In the genomic region with DNA sequence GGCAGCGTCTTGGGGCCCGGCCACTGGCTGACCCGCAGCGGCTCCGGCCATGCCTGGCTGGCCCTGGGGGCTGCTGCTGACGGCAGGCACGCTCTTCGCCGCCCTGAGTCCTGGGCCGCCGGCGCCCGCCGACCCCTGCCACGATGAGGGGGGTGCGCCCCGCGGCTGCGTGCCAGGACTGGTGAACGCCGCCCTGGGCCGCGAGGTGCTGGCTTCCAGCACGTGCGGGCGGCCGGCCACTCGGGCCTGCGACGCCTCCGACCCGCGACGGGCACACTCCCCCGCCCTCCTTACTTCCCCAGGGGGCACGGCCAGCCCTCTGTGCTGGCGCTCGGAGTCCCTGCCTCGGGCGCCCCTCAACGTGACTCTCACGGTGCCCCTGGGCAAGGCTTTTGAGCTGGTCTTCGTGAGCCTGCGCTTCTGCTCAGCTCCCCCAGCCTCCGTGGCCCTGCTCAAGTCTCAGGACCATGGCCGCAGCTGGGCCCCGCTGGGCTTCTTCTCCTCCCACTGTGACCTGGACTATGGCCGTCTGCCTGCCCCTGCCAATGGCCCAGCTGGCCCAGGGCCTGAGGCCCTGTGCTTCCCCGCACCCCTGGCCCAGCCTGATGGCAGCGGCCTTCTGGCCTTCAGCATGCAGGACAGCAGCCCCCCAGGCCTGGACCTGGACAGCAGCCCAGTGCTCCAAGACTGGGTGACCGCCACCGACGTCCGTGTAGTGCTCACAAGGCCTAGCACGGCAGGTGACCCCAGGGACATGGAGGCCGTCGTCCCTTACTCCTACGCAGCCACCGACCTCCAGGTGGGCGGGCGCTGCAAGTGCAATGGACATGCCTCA, we compare ENCODE assay signal across 11 cellular contexts. TPM values are rescaled to one million over a fixed set of nuclear protein-coding genes. Genes with fewer than 3 reads are reported as not detected.
DNase-seq lines count a peak whose midpoint lies in the region; ATAC-seq, FAIRE-seq and TF ChIP-seq lines count a peak whose summit lies in the region.
"Had no signal": no experiment of that assay in that cellular context is flagged by ENCODE, and none has a peak within 500 bp of the region (broad histone marks: within the 10 kb centered on the region; RNA-seq: fewer than 3 reads in every experiment).

No MANE protein-coding gene starts in this region.

- no peak overlapping the region for H2AFZ ChIP-seq in K562 (ENCODE audit: low read depth, low read length)

- no peak for ATAC-seq in K562

- no peak overlapping the region for H3K4me2 ChIP-seq in K562 (ENCODE audit: insufficient read depth, low read length)

- no peak for TF ChIP-seq RAD21 in K562 (CRISPR knock-in tag; conservative IDR thresholded peaks at IDR 0.05 in 1 of 2, IDR thresholded peaks at IDR 0.05 in 1 of 2)

- H3K27me3 ChIP-seq in H7 (ENCODE audit: control insufficient read depth, insufficient read depth, low read length) = peaks cover 56% of the 10 kb centered on the region
- no peaks in the 10 kb centered on the region for H3K27me3 ChIP-seq in K562 (ENCODE audit: control insufficient read depth in 2 of 2, insufficient read depth in 2 of 2, low read length in 2 of 2)

- 69% methylated on average over 31 of the region's 61 CpGs for WGBS in K562 (ENCODE audit: insufficient coverage, low coverage, missing lambda C conversion rate)
- 63% methylated on average over 17 to 29 of the region's 61 CpGs for WGBS in lower leg skin, 2 donors

- no peak for FAIRE-seq in K562 (lab: Jason Lieb, UNC)

- POLR2A ChIA-PET in K562 (lab: Yijun Ruan, JAX) = no interaction called here

- H3K4me3 ChIP-seq in H7 (ENCODE audit: insufficient read depth, low read depth, low read length) (peak overlapping the region; percentile 37), K562 (no peak overlapping the region; the same call in 1 of the 2 replicates), lower leg skin (ENCODE audit: low read depth, poor library complexity, severe bottlenecking) (peak overlapping the region; percentile 7)

- no TSS peak for BruUV-seq in K562 (replicated peaks; lab: Mats Ljungman, UMichigan)

- H3K79me2 ChIP-seq in K562 (ENCODE audit: control insufficient read depth, insufficient read depth, low read length) = peaks cover 29% of the 10 kb centered on the region

- TF ChIP-seq POLR2A in K562 (conservative IDR thresholded peaks at IDR 0.05) (no peak), lower leg skin (IDR thresholded peaks at IDR 0.05) (no peak)

- H4K20me1 ChIP-seq in K562 (replicated peaks; ENCODE audit: control insufficient read depth, insufficient read depth, low read length) = peaks cover 2% of the 10 kb centered on the region; the same call in 1 of the 2 replicates

- in situ Hi-C loops in K562 (cut with MboI) = no loop called here

- no peaks in the 10 kb centered on the region for H3K36me3 ChIP-seq in H7 (replicated peaks; ENCODE audit: control insufficient read depth, insufficient read depth, low read length)
- no peaks in the 10 kb centered on the region for H3K36me3 ChIP-seq in K562 (ENCODE audit: control insufficient read depth, insufficient read depth, low read length)
- H3K36me3 ChIP-seq: neutrophil had no signal

- TF ChIP-seq EP300 in K562 (IDR thresholded peaks at IDR 0.05; ENCODE audit: low read length) = no peak

- intact Hi-C loops in K562 (cut with micrococcal nuclease) (no loop called here), lower leg skin (cut with DNase I; ENCODE audit: low total_unique reads) (no loop called here)

- CTCF ChIA-PET in K562 (lab: Yijun Ruan, JAX; ENCODE audit: low intra/inter-chr PET ratio) = no interaction called here

- peak overlapping the region in 1 of 2 experiments; percentile 98; a peak in 3 of 4 replicates for H3K9ac ChIP-seq in K562 (ENCODE audit: insufficient read depth in 1 of 2, low read depth in 2 of 2, low read length in 2 of 2)

- H3K27ac ChIP-seq in 22Rv1 (peak overlapping the region; percentile 95), K562 (ENCODE audit: extremely low read depth, low read depth, low read length) (no peak overlapping the region)
- H3K27ac ChIP-seq: neutrophil had no signal

- TF ChIP-seq CTCF in 22Rv1 (IDR thresholded peaks at IDR 0.05) (no peak), K562 (IDR thresholded peaks at IDR 0.05 in 2 of 3, conservative IDR thresholded peaks at IDR 0.05 in 1 of 3; ENCODE audit: insufficient read depth in 2 of 3, low read depth in 1 of 3, low read length in 3 of 3) (no peak), lower leg skin (IDR thresholded peaks at IDR 0.05) (no peak)

- DNase-seq in H7 (no peak), K562 (ENCODE audit: extremely low read depth in 1 of 4, low spot score in 3 of 4) (no peak), lower leg skin (ENCODE audit: low spot score in 2 of 2) (no peak), NCI-H1105 (lab: John Stamatoyannopoulos, UW) (no peak), DMS153 treated with DMSO at 0.1 percent for 48 hours (lab: John Stamatoyannopoulos, UW; ENCODE audit: unreplicated experiment) (no peak), NCI-H1930 (lab: John Stamatoyannopoulos, UW) (no peak), NCI-H510A (lab: John Stamatoyannopoulos, UW) (no peak)
- DNase-seq: activated CD4-positive, alpha-beta T cell treated with anti-CD3 and anti-CD28 coated beads, Interleukin-2, amount 10 ng/mL, durations not matched to agents 7 days and 5 days; activated naive CD8-positive, alpha-beta T cell treated with anti-CD3 and anti-CD28 coated beads, Interleukin-2, amount 10 ng/mL, durations not matched to agents 7 days and 5 days had no signal

- H3K9me1 ChIP-seq in K562 (ENCODE audit: control insufficient read depth, insufficient read depth, low read length) = no peaks in the 10 kb centered on the region

- H3K4me1 ChIP-seq in K562 (replicated peaks in 1 of 2; ENCODE audit: control insufficient read depth in 2 of 2, insufficient read depth in 2 of 2, low read length in 2 of 2) = peaks cover 18 to 96% of the 10 kb centered on the region in 2 experiments

- H3K9me3 ChIP-seq in K562 (replicated peaks; ENCODE audit: control insufficient read depth, insufficient read depth, low read depth, low read length) = no peaks in the 10 kb centered on the region
- H3K9me3 ChIP-seq: neutrophil had no signal

RNA-seq across cellular contexts. Expression of a gene that starts 0.8 kb away (rescaled TPM):
- total RNA-seq in H7 (2014; rRNA removed; shearing (Covaris generic)) = 0.73 TPM in 1 of 2 replicates, not detected in the other
- 0.42 TPM in 1 of 2 replicates, not detected in the other for total RNA-seq in K562 (2011; cell fraction: chromatin; rRNA removed; ENCODE audit: low replicate concordance)
- 0.13 and 0.17 TPM in 2 replicates for total RNA-seq in K562 (2011; cell fraction: nucleolus; rRNA removed)
- not detected in 2 replicates for total RNA-seq in K562 (2011; cell fraction: nucleoplasm; rRNA removed)
- total RNA-seq in K562 (2014; rRNA removed) (not detected in 2 replicates), K562 (2014; rRNA removed; fragmentation: Illumina TruSeq; extraction: Trizol) (not detected in 2 replicates), K562 (2015; rRNA removed; fragmentation: Illumina TruSeq; extraction: Trizol) (not detected in 2 replicates), K562 (2021) (not detected in 2 replicates), lower leg skin (under 1 TPM in 2 of 4 donors, not detected in 2; 0.45 to 0.95 TPM)
- polyA plus RNA-seq in K562 (2011; rRNA removed) (not detected in 2 replicates), K562 (2014; fragmentation: Illumina TruSeq; extraction: Trizol) (not detected in 2 replicates), K562 (2014; fragmentation: Nextera tagmentation; extraction: Ambion mirVana) (not detected), K562 (2014; rRNA removed) (not detected in 2 replicates)
- polyA plus RNA-seq in K562 (2011; cell fraction: cytosol; rRNA removed) = not detected in 2 replicates
- not detected in 2 replicates for polyA plus RNA-seq in K562 (2011; cell fraction: nucleus; rRNA removed)
- 0.07 and 0.08 TPM in 2 replicates for polyA plus RNA-seq in K562 (2012)
- not detected in 2 replicates for polyA minus RNA-seq in K562 (2011; rRNA and poly(A)+ RNA removed)
- not detected in 2 replicates for polyA minus RNA-seq in K562 (2011; cell fraction: cytosol; rRNA and poly(A)+ RNA removed)
- not detected in 2 replicates for polyA minus RNA-seq in K562 (2011; cell fraction: nucleus; rRNA and poly(A)+ RNA removed)
- total RNA-seq: activated CD4-positive, alpha-beta T cell treated with anti-CD3 and anti-CD28 coated beads, Interleukin-2, amount 10 ng/mL, durations not matched to agents 7 days and 5 days; activated naive CD8-positive, alpha-beta T cell treated with anti-CD3 and anti-CD28 coated beads, Interleukin-2, amount 10 ng/mL, durations not matched to agents 7 days and 5 days had no signal

RNA-seq across cellular contexts. Expression of a gene that starts 3.1 kb away (rescaled TPM):
- total RNA-seq in H7 (2014; rRNA removed; shearing (Covaris generic)) = 12.3 and 13.5 TPM in 2 replicates
- total RNA-seq in K562 (2011; cell fraction: chromatin; rRNA removed; ENCODE audit: low replicate concordance) = 29.2 and 69.3 TPM in 2 replicates
- total RNA-seq in K562 (2011; cell fraction: nucleolus; rRNA removed) = 36.9 and 38.2 TPM in 2 replicates
- 27.0 and 36.9 TPM in 2 replicates for total RNA-seq in K562 (2011; cell fraction: nucleoplasm; rRNA removed)
- total RNA-seq in K562 (2014; rRNA removed) = 7.2 and 13.4 TPM in 2 replicates
- 4.2 and 4.9 TPM in 2 replicates for total RNA-seq in K562 (2014; rRNA removed; fragmentation: Illumina TruSeq; extraction: Trizol)
- total RNA-seq in K562 (2015; rRNA removed; fragmentation: Illumina TruSeq; extraction: Trizol) = 9.1 and 11.2 TPM in 2 replicates
- total RNA-seq in K562 (2021) = 22.6 and 24.3 TPM in 2 replicates
- 5.7 and 9.4 TPM in 2 replicates for polyA plus RNA-seq in K562 (2011; rRNA removed)
- 7.1 and 12.3 TPM in 2 replicates for polyA plus RNA-seq in K562 (2011; cell fraction: cytosol; rRNA removed)
- polyA plus RNA-seq in K562 (2011; cell fraction: nucleus; rRNA removed) = 22.9 and 34.2 TPM in 2 replicates
- polyA plus RNA-seq in K562 (2012) = 8.5 and 9.1 TPM in 2 replicates
- 7.2 and 9.4 TPM in 2 replicates for polyA plus RNA-seq in K562 (2014; fragmentation: Illumina TruSeq; extraction: Trizol)
- polyA plus RNA-seq in K562 (2014; fragmentation: Nextera tagmentation; extraction: Ambion mirVana) = 1 to 10 TPM; 1.7 to 4.2 TPM
- polyA plus RNA-seq in K562 (2014; rRNA removed) = 8.3 and 9.3 TPM in 2 replicates
- polyA minus RNA-seq in K562 (2011; rRNA and poly(A)+ RNA removed) = 6.5 and 9.7 TPM in 2 replicates
- polyA minus RNA-seq in K562 (2011; cell fraction: cytosol; rRNA and poly(A)+ RNA removed) = 13.1 and 14.3 TPM in 2 replicates
- 12.5 and 15.3 TPM in 2 replicates for polyA minus RNA-seq in K562 (2011; cell fraction: nucleus; rRNA and poly(A)+ RNA removed)
- total RNA-seq in lower leg skin = 10 to 100 TPM; 12.1 to 19.1 (median 15.3) TPM

RNA-seq across cellular contexts. Expression of a gene that starts 12.0 kb away (rescaled TPM):
- total RNA-seq in H7 (2014; rRNA removed; shearing (Covaris generic)) = 87.2 and 90.7 TPM in 2 replicates
- total RNA-seq in K562 (2011; cell fraction: chromatin; rRNA removed; ENCODE audit: low replicate concordance) = 28.4 and 114 TPM in 2 replicates
- total RNA-seq in K562 (2011; cell fraction: nucleolus; rRNA removed) = 102 and 124 TPM in 2 replicates
- total RNA-seq in K562 (2011; cell fraction: nucleoplasm; rRNA removed) = 40.8 and 51.4 TPM in 2 replicates
- total RNA-seq in K562 (2014; rRNA removed) = 50.2 and 66.0 TPM in 2 replicates
- 6.4 and 11.6 TPM in 2 replicates for total RNA-seq in K562 (2014; rRNA removed; fragmentation: Illumina TruSeq; extraction: Trizol)
- total RNA-seq in K562 (2015; rRNA removed; fragmentation: Illumina TruSeq; extraction: Trizol) = 25.8 and 28.4 TPM in 2 replicates
- 43.0 and 46.1 TPM in 2 replicates for total RNA-seq in K562 (2021)
- 11.5 and 19.7 TPM in 2 replicates for polyA plus RNA-seq in K562 (2011; rRNA removed)
- 12.4 and 30.6 TPM in 2 replicates for polyA plus RNA-seq in K562 (2011; cell fraction: cytosol; rRNA removed)
- polyA plus RNA-seq in K562 (2011; cell fraction: nucleus; rRNA removed) = 115 and 152 TPM in 2 replicates
- polyA plus RNA-seq in K562 (2012) = 25.5 and 36.0 TPM in 2 replicates
- polyA plus RNA-seq in K562 (2014; fragmentation: Illumina TruSeq; extraction: Trizol) = 17.6 and 21.1 TPM in 2 replicates
- 1 to 10 TPM in 1 of 2 experiments, under 1 TPM in 1; 0.75 to 2.2 TPM for polyA plus RNA-seq in K562 (2014; fragmentation: Nextera tagmentation; extraction: Ambion mirVana)
- polyA plus RNA-seq in K562 (2014; rRNA removed) = 46.1 and 57.0 TPM in 2 replicates
- polyA minus RNA-seq in K562 (2011; rRNA and poly(A)+ RNA removed) = 3.6 and 6.3 TPM in 2 replicates
- polyA minus RNA-seq in K562 (2011; cell fraction: cytosol; rRNA and poly(A)+ RNA removed) = 5.9 and 8.8 TPM in 2 replicates
- 44.7 and 53.2 TPM in 2 replicates for polyA minus RNA-seq in K562 (2011; cell fraction: nucleus; rRNA and poly(A)+ RNA removed)
- total RNA-seq in lower leg skin = 1 to 10 TPM in 3 of 4 donors, under 1 TPM in 1; 0.64 to 1.9 (median 1.8) TPM

RNA-seq across cellular contexts. Expression of a gene that starts 41.9 kb away (rescaled TPM):
- 40.5 and 56.4 TPM in 2 replicates for total RNA-seq in H7 (2014; rRNA removed; shearing (Covaris generic))
- 30.3 and 91.0 TPM in 2 replicates for total RNA-seq in K562 (2011; cell fraction: chromatin; rRNA removed; ENCODE audit: low replicate concordance)
- 132 and 138 TPM in 2 replicates for total RNA-seq in K562 (2011; cell fraction: nucleolus; rRNA removed)
- total RNA-seq in K562 (2011; cell fraction: nucleoplasm; rRNA removed) = 102 and 104 TPM in 2 replicates
- total RNA-seq in K562 (2014; rRNA removed) (28.4 and 48.6 TPM in 2 replicates), K562 (2014; rRNA removed; fragmentation: Illumina TruSeq; extraction: Trizol) (10.2 and 10.8 TPM in 2 replicates), K562 (2015; rRNA removed; fragmentation: Illumina TruSeq; extraction: Trizol) (22.7 and 24.3 TPM in 2 replicates), K562 (2021) (213 and 228 TPM in 2 replicates), lower leg skin (100 to 1,000 TPM in 3 of 4 donors, 10 to 100 TPM in 1; 63.1 to 218 (median 126) TPM)
- polyA plus RNA-seq in K562 (2011; rRNA removed) (7.1 and 14.1 TPM in 2 replicates), K562 (2014; fragmentation: Illumina TruSeq; extraction: Trizol) (44.5 and 83.3 TPM in 2 replicates), K562 (2014; fragmentation: Nextera tagmentation; extraction: Ambion mirVana) (1 to 10 TPM; 2.9 to 5.2 TPM), K562 (2014; rRNA removed) (63.0 and 66.3 TPM in 2 replicates)
- 28.4 and 49.5 TPM in 2 replicates for polyA plus RNA-seq in K562 (2011; cell fraction: cytosol; rRNA removed)
- 18.4 and 28.6 TPM in 2 replicates for polyA plus RNA-seq in K562 (2011; cell fraction: nucleus; rRNA removed)
- polyA plus RNA-seq in K562 (2012) = 228 and 237 TPM in 2 replicates
- polyA minus RNA-seq in K562 (2011; rRNA and poly(A)+ RNA removed) = 4.5 and 5.5 TPM in 2 replicates
- 81.8 and 143 TPM in 2 replicates for polyA minus RNA-seq in K562 (2011; cell fraction: cytosol; rRNA and poly(A)+ RNA removed)
- polyA minus RNA-seq in K562 (2011; cell fraction: nucleus; rRNA and poly(A)+ RNA removed) = 8.2 and 10.8 TPM in 2 replicates

RNA-seq across cellular contexts. Expression of a gene that starts 42.6 kb away (rescaled TPM):
- 81.5 and 82.6 TPM in 2 replicates for total RNA-seq in H7 (2014; rRNA removed; shearing (Covaris generic))
- total RNA-seq in K562 (2011; cell fraction: chromatin; rRNA removed; ENCODE audit: low replicate concordance) = 85.7 and 196 TPM in 2 replicates
- 118 and 124 TPM in 2 replicates for total RNA-seq in K562 (2011; cell fraction: nucleolus; rRNA removed)
- total RNA-seq in K562 (2011; cell fraction: nucleoplasm; rRNA removed) = 119 and 147 TPM in 2 replicates
- total RNA-seq in K562 (2014; rRNA removed) = 46.2 and 66.4 TPM in 2 replicates
- total RNA-seq in K562 (2014; rRNA removed; fragmentation: Illumina TruSeq; extraction: Trizol) = 26.2 and 29.5 TPM in 2 replicates
- 34.2 and 36.9 TPM in 2 replicates for total RNA-seq in K562 (2015; rRNA removed; fragmentation: Illumina TruSeq; extraction: Trizol)
- 62.9 and 70.1 TPM in 2 replicates for total RNA-seq in K562 (2021)
- polyA plus RNA-seq in K562 (2011; rRNA removed) = 18.5 and 18.8 TPM in 2 replicates
- 23.2 and 35.3 TPM in 2 replicates for polyA plus RNA-seq in K562 (2011; cell fraction: cytosol; rRNA removed)
- polyA plus RNA-seq in K562 (2011; cell fraction: nucleus; rRNA removed) = 34.8 and 58.2 TPM in 2 replicates
- polyA plus RNA-seq in K562 (2012) = 35.0 and 35.7 TPM in 2 replicates
- polyA plus RNA-seq in K562 (2014; fragmentation: Illumina TruSeq; extraction: Trizol) = 30.8 and 43.5 TPM in 2 replicates
- polyA plus RNA-seq in K562 (2014; fragmentation: Nextera tagmentation; extraction: Ambion mirVana) = 1 to 10 TPM; 4.1 to 5.4 TPM
- 24.6 and 28.5 TPM in 2 replicates for polyA plus RNA-seq in K562 (2014; rRNA removed)
- 39.0 and 67.5 TPM in 2 replicates for polyA minus RNA-seq in K562 (2011; rRNA and poly(A)+ RNA removed)
- polyA minus RNA-seq in K562 (2011; cell fraction: cytosol; rRNA and poly(A)+ RNA removed) = 65.5 and 70.9 TPM in 2 replicates
- polyA minus RNA-seq in K562 (2011; cell fraction: nucleus; rRNA and poly(A)+ RNA removed) = 35.1 and 42.3 TPM in 2 replicates
- 10 to 100 TPM in 3 of 4 donors, 1 to 10 TPM in 1; 5.6 to 17.7 (median 11.3) TPM for total RNA-seq in lower leg skin
